Comparison of ENCODE assay signal across 17 cellular contexts in genomic region chr20:4120921-4121321, GRCh38. TPM values are rescaled to one million over a fixed set of nuclear protein-coding genes. Genes with fewer than 3 reads are reported as not detected.
"Had no signal": no experiment of that assay in that cellular context is flagged by ENCODE, and none has a peak within 500 bp of the region (broad histone marks: within the 10 kb centered on the region; RNA-seq: fewer than 3 reads in every experiment).

No MANE protein-coding gene starts in this region.

- ATAC-seq: activated CD8-positive, alpha-beta memory T cell treated with anti-CD3 and anti-CD28 coated beads, Interleukin-2, amount 10 ng/mL, durations not matched to agents 7 days and 5 days; naive thymus-derived CD4-positive, alpha-beta T cell had no signal

- FAIRE-seq: frontal cortex had no signal

- DNase-seq: activated CD4-positive, alpha-beta T cell treated with anti-CD3 and anti-CD28 coated beads, Interleukin-2, amount 50 U/mL, for 48 hours; activated CD4-positive, CD25-positive, alpha-beta regulatory T cell treated with anti-CD3 and anti-CD28 coated beads, Interleukin-2, amount 50 U/mL, for 72 hours; activated CD8-positive, alpha-beta memory T cell treated with anti-CD3 and anti-CD28 coated beads, Interleukin-2, amount 10 ng/mL, durations not matched to agents 7 days and 5 days; activated gamma-delta T cell; activated naive CD8-positive, alpha-beta T cell treated with anti-CD3 and anti-CD28 coated beads for 36 hours; activated T-cell treated with anti-CD3 and anti-CD28 coated beads, Interleukin-2, amount 50 U/mL, for 24 hours; esophagus squamous epithelium; islet precursor cell; naive thymus-derived CD4-positive, alpha-beta T cell; sigmoid colon; stimulated activated CD4-positive, alpha-beta T cell treated with anti-CD3 and anti-CD28 coated beads, Interleukin-12 subunit alpha, Interleukin-12 subunit beta, amount 100 ng/mL, for 4 hours; stimulated activated naive CD4-positive, alpha-beta T cell; SW 1271; trophoblast cell had no signal

- H3K27ac ChIP-seq: breast epithelium, esophagus squamous epithelium, neutrophil had no signal

- H3K27me3 ChIP-seq: breast epithelium, sigmoid colon had no signal

- H3K4me3 ChIP-seq: breast epithelium, esophagus squamous epithelium, sigmoid colon had no signal

- H3K4me1 ChIP-seq: breast epithelium, esophagus squamous epithelium, sigmoid colon had no signal

- H3K9me3 ChIP-seq: breast epithelium, esophagus squamous epithelium, sigmoid colon had no signal

- H3K36me3 ChIP-seq: breast epithelium, esophagus squamous epithelium, neutrophil, sigmoid colon had no signal

RNA-seq across cellular contexts. Expression of gene SMOX, which starts 27.7 kb away (rescaled TPM):
- polyA plus RNA-seq: naive thymus-derived CD4-positive, alpha-beta T cell had no signal
